12 cellular contexts compared by ENCODE assay signal in genomic region chr17:46770439-46770817, GRCh38. TPM values are rescaled to one million over a fixed set of nuclear protein-coding genes. Genes with fewer than 3 reads are reported as not detected.
A peak's percentile ranks its signal among the peaks of the same experiment; 100 is the strongest.
DNase-seq lines count a peak whose midpoint lies in the region; ATAC-seq, FAIRE-seq and TF ChIP-seq lines count a peak whose summit lies in the region.
"Had no signal": no experiment of that assay in that cellular context is flagged by ENCODE, and none has a peak within 500 bp of the region (broad histone marks: within the 10 kb centered on the region; RNA-seq: fewer than 3 reads in every experiment).

No MANE protein-coding gene starts in this region.

- peak overlapping the region; percentile 83; the same call in 1 of the 2 replicates for H4K8ac ChIP-seq in H1 (ENCODE audit: extremely low read depth, insufficient read depth, low read length)

- H3K36me3 Mint-ChIP-seq in neural progenitor cell, result peaks cover 24% of the 10 kb centered on the region

- no peak for ATAC-seq in DND-41 (ENCODE audit: insufficient read depth, low read depth)

- H3K27me3 Mint-ChIP-seq in neural progenitor cell (ENCODE audit: insufficient read depth, low read depth), result peaks cover 14% of the 10 kb centered on the region

- H2BK5ac ChIP-seq in H1 (ENCODE audit: low read depth, low read length), result 0 out of 2 replicates have a peak overlapping the region, but pooled peaks have one; percentile 52

- H4K20me1 ChIP-seq in DND-41 (ENCODE audit: insufficient read depth, low read length) (no peaks in the 10 kb centered on the region), OCI-LY1 (ENCODE audit: insufficient read depth, low read length) (no peaks in the 10 kb centered on the region), H1 (replicated peaks in 1 of 2; ENCODE audit: control insufficient read depth in 1 of 2, insufficient read depth in 2 of 2, low read length in 2 of 2) (peaks cover 7 to 12% of the 10 kb centered on the region in 2 experiments), neural progenitor cell (ENCODE audit: low read depth) (peaks cover 11% of the 10 kb centered on the region)

- H3F3A ChIP-seq in OCI-LY1 (ENCODE audit: insufficient read depth, low read length), result no peaks in the 10 kb centered on the region
- H3F3A ChIP-seq in neural progenitor cell (ENCODE audit: low read depth), result peaks cover 30% of the 10 kb centered on the region

- no peaks in the 10 kb centered on the region for H3K9me3 ChIP-seq in DND-41 (ENCODE audit: insufficient read depth, low read length, severe bottlenecking)
- H3K9me3 ChIP-seq in OCI-LY1 (ENCODE audit: low read length), result no peaks in the 10 kb centered on the region
- peaks cover 0 to 2% of the 10 kb centered on the region in 2 experiments; a peak in 1 of 4 replicates for H3K9me3 ChIP-seq in H1 (ENCODE audit: insufficient read depth in 2 of 2, low read depth in 1 of 2, low read length in 1 of 2)
- H3K9me3 ChIP-seq in neural progenitor cell (ENCODE audit: low read depth), result no peaks in the 10 kb centered on the region
- H3K9me3 ChIP-seq: spleen, tibial artery had no signal

- no peak for TF ChIP-seq POLR2A in H1 (IDR thresholded peaks at IDR 0.05; ENCODE audit: control extremely low read depth in 1 of 2, low read depth in 2 of 2, low read length in 2 of 2)

- H3K9ac ChIP-seq in DND-41 (ENCODE audit: low read depth, low read length) (peak overlapping the region; percentile 63), OCI-LY1 (ENCODE audit: low read length) (peak overlapping the region; percentile 79), H1 (replicated peaks in 1 of 4; ENCODE audit: extremely low read depth in 1 of 4, low read depth in 3 of 4, low read length in 3 of 4) (peak overlapping the region in 1 of 4 experiments; percentile 16; a peak in 1 of 7 replicates), neural progenitor cell (no peak overlapping the region)

- H2AFZ ChIP-seq in DND-41 (ENCODE audit: low read depth, low read length) (no peak overlapping the region), OCI-LY1 (ENCODE audit: low read length) (no peak overlapping the region), H1 (ENCODE audit: low read length) (no peak overlapping the region), neural progenitor cell (replicated peaks) (peak overlapping the region; percentile 80)

- H3K4me3 ChIP-seq in DND-41 (ENCODE audit: low read depth in 1 of 2, low read length in 2 of 2) (peak overlapping the region in 1 of 2 experiments; percentile 59; a peak in 1 of 4 replicates), OCI-LY1 (ENCODE audit: low read depth, low read length, poor library complexity, severe bottlenecking) (peak overlapping the region; percentile 69), H1 (ENCODE audit: extremely low read depth in 1 of 4, insufficient read depth in 2 of 4, low read depth in 3 of 4, low read length in 4 of 4) (peak overlapping the region in 3 of 4 experiments; percentile 23 to 60 (median 25); a peak in 5 of 8 replicates), neural progenitor cell (peak overlapping the region; percentile 46)

- H4K91ac ChIP-seq in H1 (replicated peaks; ENCODE audit: insufficient read length, low read length), result no peak overlapping the region

- H3K9me2 ChIP-seq in OCI-LY1 (ENCODE audit: low read depth, low read length), result no peaks in the 10 kb centered on the region

- H3K4me2 ChIP-seq in DND-41 (ENCODE audit: insufficient read depth, low read length), result peak overlapping the region; percentile 71
- H3K4me2 ChIP-seq in OCI-LY1 (ENCODE audit: low read length), result peak overlapping the region; percentile 77
- peak overlapping the region; percentile 75 to 86 for H3K4me2 ChIP-seq in H1 (ENCODE audit: insufficient read depth in 1 of 2, low read depth in 2 of 2, low read length in 2 of 2)
- peak overlapping the region; percentile 71 for H3K4me2 ChIP-seq in neural progenitor cell

- no peak for TF ChIP-seq EP300 in H1 (IDR thresholded peaks at IDR 0.05; ENCODE audit: borderline replicate concordance in 1 of 2, low read depth in 2 of 2, low read length in 2 of 2)

- H2AK5ac ChIP-seq in H1 (ENCODE audit: low read depth, low read length), result 0 out of 2 replicates have a peak overlapping the region, but pooled peaks have one; percentile 16

- TF ChIP-seq CTCF in DND-41 (IDR thresholded peaks at IDR 0.05; ENCODE audit: borderline replicate concordance, extremely low read depth, low read length, poor library complexity, severe bottlenecking) (no peak), OCI-LY1 (IDR thresholded peaks at IDR 0.05; ENCODE audit: low read length) (no peak), H1 (IDR thresholded peaks at IDR 0.05; ENCODE audit: control extremely low read depth in 1 of 3, insufficient read depth in 1 of 3, low read depth in 1 of 3, low read length in 3 of 3) (no peak), neural progenitor cell (IDR thresholded peaks at IDR 0.05) (no peak)

- 0 out of 2 replicates have a peak overlapping the region, but pooled peaks have one; percentile 72 for H2BK20ac ChIP-seq in H1 (ENCODE audit: low read length)

- H2BK15ac ChIP-seq in H1 (ENCODE audit: low read length), result no peak overlapping the region

- H3K4me3 Mint-ChIP-seq in neural progenitor cell, result peak overlapping the region; percentile 76

- no peak for FAIRE-seq in H1 (lab: Jason Lieb, UNC)
- FAIRE-seq: bronchial epithelial cell had no signal

- H3K79me2 ChIP-seq in DND-41 (ENCODE audit: insufficient read depth, low read length) (no peaks in the 10 kb centered on the region), OCI-LY1 (ENCODE audit: insufficient read depth, low read length) (no peaks in the 10 kb centered on the region), H1 (ENCODE audit: control insufficient read depth in 1 of 2, insufficient read depth in 2 of 2, low read length in 2 of 2) (no peaks in the 10 kb centered on the region), neural progenitor cell (ENCODE audit: low read depth) (no peaks in the 10 kb centered on the region)

- peak overlapping the region; percentile 71 for H2BK120ac ChIP-seq in H1 (replicated peaks; ENCODE audit: low read depth, low read length)

- H3K18ac ChIP-seq in H1 (ENCODE audit: extremely low read depth, low read length), result peak overlapping the region; percentile 71

- no peak overlapping the region for H3K23ac ChIP-seq in H1 (ENCODE audit: insufficient read length)

- H4K5ac ChIP-seq in H1 (ENCODE audit: insufficient read length, low read depth, low read length), result no peak overlapping the region

- peaks cover 10% of the 10 kb centered on the region; the same call in 1 of the 2 replicates for H3K23me2 ChIP-seq in H1 (ENCODE audit: low read depth, low read length)

- H3K56ac ChIP-seq in H1 (replicated peaks; ENCODE audit: insufficient read length, low read depth, low read length), result no peak overlapping the region

- no peaks in the 10 kb centered on the region for H3K9me3 Mint-ChIP-seq in neural progenitor cell

- H3K36me3 ChIP-seq in DND-41 (ENCODE audit: insufficient read depth, low read length) (no peaks in the 10 kb centered on the region), OCI-LY1 (ENCODE audit: insufficient read depth, low read length) (no peaks in the 10 kb centered on the region), H1 (ENCODE audit: control insufficient read depth in 2 of 4, insufficient read depth in 4 of 4, low read length in 3 of 4) (no peaks in the 10 kb centered on the region; a peak in 1 of 8 replicates), neural progenitor cell (no peaks in the 10 kb centered on the region)
- H3K36me3 ChIP-seq: spleen, tibial artery had no signal

- WGBS in H1 (ENCODE audit: extremely low coverage in 1 of 2, insufficient coverage in 1 of 2, insufficient read length in 1 of 2, insufficient replicate concordance in 2 of 2, low coverage in 1 of 2, low lambda C conversion rate in 2 of 2, missing lambda C conversion rate in 1 of 2), 2 experiments, result 55% methylated on average over 14 of the region's 14 CpGs; no CpG with 5 or more reads in 1 of the 2 experiments

- no peak overlapping the region for H3K27ac ChIP-seq in DND-41 (ENCODE audit: low read length)
- H3K27ac ChIP-seq in OCI-LY1 (ENCODE audit: low read depth, low read length, poor library complexity, severe bottlenecking), result peak overlapping the region; percentile 73
- no peak overlapping the region for H3K27ac ChIP-seq in H1 (ENCODE audit: low read depth, low read length)
- no peak overlapping the region for H3K27ac ChIP-seq in neural progenitor cell
- H3K27ac ChIP-seq: tibial artery had no signal

- H3K4me1 ChIP-seq in DND-41 (ENCODE audit: insufficient read depth, low read length) (peaks cover 18% of the 10 kb centered on the region), OCI-LY1 (ENCODE audit: insufficient read depth, low read length, severe bottlenecking) (peaks cover 60% of the 10 kb centered on the region), H1 (replicated peaks in 1 of 4; ENCODE audit: control insufficient read depth in 3 of 4, insufficient read depth in 4 of 4, low read length in 3 of 4) (peaks cover 6 to 32% (median 25%) of the 10 kb centered on the region in 4 experiments), neural progenitor cell (peaks cover 13% of the 10 kb centered on the region)

- peak overlapping the region; percentile 68 for H2BK12ac ChIP-seq in H1 (ENCODE audit: low read depth, low read length)

- DNase-seq in DND-41 (no peak), H1 (ENCODE audit: low read depth in 1 of 2, low spot score in 2 of 2) (peak in 1 of 2 experiments; percentile 53), neural progenitor cell (ENCODE audit: low spot score) (no peak), T1000 (lab: John Stamatoyannopoulos, UW) (no peak), NCI-H1694 treated with DMSO at 0.1 percent for 48 hours (lab: John Stamatoyannopoulos, UW) (no peak), nucleus accumbens (lab: John Stamatoyannopoulos, UW) (no peak), C1 segment of cervical spinal cord (lab: John Stamatoyannopoulos, UW) (no peak)
- DNase-seq: activated CD4-positive, CD25-positive, alpha-beta regulatory T cell had no signal

- no peaks in the 10 kb centered on the region for H3K27me3 ChIP-seq in DND-41 (ENCODE audit: insufficient read depth, low read length, poor library complexity)
- H3K27me3 ChIP-seq in OCI-LY1 (ENCODE audit: insufficient read depth, low read length), result no peaks in the 10 kb centered on the region
- H3K27me3 ChIP-seq in H1 (replicated peaks in 1 of 4; ENCODE audit: control insufficient read depth in 3 of 4, extremely low read depth in 1 of 4, insufficient read depth in 3 of 4, low read length in 3 of 4), result peaks cover 46 to 65% (median 64%) of the 10 kb centered on the region in 4 experiments
- peaks cover 67% of the 10 kb centered on the region for H3K27me3 ChIP-seq in neural progenitor cell

- peaks cover 65% of the 10 kb centered on the region for H3K4me1 Mint-ChIP-seq in neural progenitor cell

- no peak overlapping the region for H3K14ac ChIP-seq in H1 (ENCODE audit: insufficient read length)

- POLR2A ChIA-PET in H1 (lab: Charles Lee; ENCODE audit: partially characterized antibody), result interaction anchor here (1.4 kb wide), 1 partner anchor 14 kb away, joined by 3 read pairs; no protein-coding TSS in a partner anchor

- no peaks in the 10 kb centered on the region for H3K79me1 ChIP-seq in H1 (ENCODE audit: low read depth, low read length)

- peak overlapping the region; percentile 95 for H3K27ac Mint-ChIP-seq in neural progenitor cell

- CTCF ChIA-PET in H1 (lab: Charles Lee; ENCODE audit: partially characterized antibody), result interaction anchor here (0.6 to 1.2 kb wide), 3 partner anchors 40 to 61 kb away, joined by 3 to 4 read pairs (median 3); no protein-coding TSS in a partner anchor

- no peak for TF ChIP-seq RAD21 in H1 (IDR thresholded peaks at IDR 0.05 in 1 of 2, conservative IDR thresholded peaks at IDR 0.05 in 1 of 2; ENCODE audit: low read depth in 2 of 2, low read length in 2 of 2)

- no peak overlapping the region for H3K4ac ChIP-seq in H1 (replicated peaks; ENCODE audit: insufficient read length, low read depth, low read length)

RNA-seq across cellular contexts. Expression of gene WNT3, which starts 48.1 kb away (rescaled TPM):
- 1.3 and 2.0 TPM in 2 replicates for total RNA-seq in H1 (2021; fragmentation: NEBNext Ultra II Directional; extraction: Animal tissue kit (Norgen Biotek cat#: 25700))
- polyA plus RNA-seq in H1 (2011; rRNA removed), result 0.56 and 0.96 TPM in 2 replicates
- 1.00 TPM for polyA plus RNA-seq in H1 (2011; cell fraction: cytosol; rRNA removed)
- polyA plus RNA-seq in H1 (2011; cell fraction: nucleus; rRNA removed), result 1.2 TPM
- 0.40 to 1.3 TPM (median 0.77 TPM) in 4 replicates for polyA plus RNA-seq in H1 (2012, experiment 1 of 2)
- 0.76 TPM for polyA plus RNA-seq in H1 (2012, experiment 2 of 2)
- 5.2 TPM for polyA plus RNA-seq in H1 (2013, experiment 1 of 2)
- polyA plus RNA-seq in H1 (2013, experiment 2 of 2), result 6.7 TPM
- polyA minus RNA-seq in H1 (2011; rRNA and poly(A)+ RNA removed), result 0.71 and 0.91 TPM in 2 replicates
- 0.66 TPM for polyA minus RNA-seq in H1 (2011; cell fraction: cytosol; rRNA and poly(A)+ RNA removed)
- polyA minus RNA-seq in H1 (2011; cell fraction: nucleus; rRNA and poly(A)+ RNA removed), result 0.60 TPM
- total RNA-seq in neural progenitor cell (ENCODE audit: low replicate concordance), result 1.1 and 1.7 TPM in 2 replicates
